22 cellular contexts compared by ENCODE assay signal in genomic region chr10:79552143-79552542, GRCh38. TPM values are rescaled to one million over a fixed set of nuclear protein-coding genes. Genes with fewer than 3 reads are reported as not detected.
"Had no signal": no experiment of that assay in that cellular context is flagged by ENCODE, and none has a peak within 500 bp of the region (broad histone marks: within the 10 kb centered on the region; RNA-seq: fewer than 3 reads in every experiment).

No MANE protein-coding gene starts in this region.

- H3K9me3 Mint-ChIP-seq: activated naive CD4-positive, alpha-beta T cell treated with anti-CD3 and anti-CD28 coated beads for 36 hours; activated T-cell treated with anti-CD3 and anti-CD28 coated beads, Interleukin-2, amount 50 U/mL, for 4 hours; naive B cell; stimulated activated memory B cell treated with anti-CD40 and anti-IgM and Interleukin-4, amounts not matched to agents 10 μg/mL and 1 μg/mL and 100 μg/mL, for 72 hours; T-cell had no signal

- H3K4me1 ChIP-seq: ascending aorta, gastrocnemius medialis, left lung, pancreas, right lobe of liver, testis, upper lobe of right lung had no signal

- H3K27me3 ChIP-seq: ascending aorta, gastrocnemius medialis, left lung, pancreas, right lobe of liver, testis, upper lobe of right lung had no signal

- H3K36me3 Mint-ChIP-seq: naive B cell; stimulated activated memory B cell treated with anti-CD40 and anti-IgM and Interleukin-4, amounts not matched to agents 10 μg/mL and 1 μg/mL and 100 μg/mL, for 72 hours; T-cell had no signal

- H3K27ac Mint-ChIP-seq: activated naive CD4-positive, alpha-beta T cell treated with anti-CD3 and anti-CD28 coated beads for 36 hours; naive B cell; stimulated activated memory B cell treated with anti-CD40 and anti-IgM and Interleukin-4, amounts not matched to agents 10 μg/mL and 1 μg/mL and 100 μg/mL, for 72 hours; T-cell had no signal

- H3K27me3 Mint-ChIP-seq: T-cell had no signal

- H3K36me3 ChIP-seq: ascending aorta, gastrocnemius medialis, left lung, pancreas, right lobe of liver, upper lobe of right lung had no signal

- H3K4me1 Mint-ChIP-seq: naive B cell; stimulated activated memory B cell treated with anti-CD40 and anti-IgM and Interleukin-4, amounts not matched to agents 10 μg/mL and 1 μg/mL and 100 μg/mL, for 72 hours had no signal

- H3K9me3 ChIP-seq: ascending aorta, gastrocnemius medialis, left lung, pancreas, right lobe of liver, testis, upper lobe of right lung had no signal

- H3K4me3 ChIP-seq: ascending aorta, coronary artery, gastrocnemius medialis, left lung, pancreas, right lobe of liver, testis, upper lobe of right lung had no signal

- DNase-seq: activated CD4-positive, alpha-beta T cell treated with anti-CD3 and anti-CD28 coated beads, Interleukin-2, amount 50 U/mL, for 1 hour; activated CD4-positive, CD25-positive, alpha-beta regulatory T cell treated with anti-CD3 and anti-CD28 coated beads, Interleukin-2, amount 50 U/mL, for 72 hours; activated CD8-positive, alpha-beta memory T cell treated with anti-CD3 and anti-CD28 coated beads, Interleukin-2, amount 50 U/mL, for 4 hours; activated naive CD4-positive, alpha-beta T cell treated with anti-CD3 and anti-CD28 coated beads for 36 hours; activated T-cell treated with anti-CD3 and anti-CD28 coated beads, Interleukin-2, amount 50 U/mL, for 4 hours; erythroblast; gastrocnemius medialis; head of caudate nucleus; left lung; naive B cell; pancreas; right lobe of liver; stimulated activated CD4-positive, alpha-beta T cell treated with anti-CD3 and anti-CD28 coated beads, Interleukin-4, amount 100 ng/mL, for 4 hours; T-cell; testis; upper lobe of right lung had no signal

- H3K27ac ChIP-seq: ascending aorta, coronary artery, gastrocnemius medialis, left lung, pancreas, right lobe of liver, testis, upper lobe of right lung had no signal

- FAIRE-seq: endometrium, pancreas had no signal

- H3K4me3 Mint-ChIP-seq: activated naive CD4-positive, alpha-beta T cell treated with anti-CD3 and anti-CD28 coated beads for 36 hours; activated T-cell treated with anti-CD3 and anti-CD28 coated beads, Interleukin-2, amount 50 U/mL, for 4 hours; naive B cell; stimulated activated memory B cell treated with anti-CD40 and anti-IgM and Interleukin-4, amounts not matched to agents 10 μg/mL and 1 μg/mL and 100 μg/mL, for 72 hours; T-cell had no signal

- ATAC-seq: activated T-cell treated with anti-CD3 and anti-CD28 coated beads, Interleukin-2, amount 50 U/mL, for 4 hours; gastrocnemius medialis; left lung; pancreas; stimulated activated memory B cell treated with anti-CD40 and anti-IgM and Interleukin-4, amounts not matched to agents 10 μg/mL and 1 μg/mL and 100 μg/mL, for 72 hours; T-cell; upper lobe of right lung had no signal

RNA-seq across cellular contexts. Expression of gene SFTPA2, which starts 8.1 kb away (rescaled TPM):
- total RNA-seq: activated naive CD4-positive, alpha-beta T cell treated with anti-CD3 and anti-CD28 coated beads for 36 hours; ascending aorta; gastrocnemius medialis; kidney epithelial cell; pulmonary artery endothelial cell had no signal

RNA-seq across cellular contexts. Expression of gene SFTPA1, which starts 58.6 kb away (rescaled TPM):
- total RNA-seq: activated naive CD4-positive, alpha-beta T cell treated with anti-CD3 and anti-CD28 coated beads for 36 hours; ascending aorta; gastrocnemius medialis; kidney epithelial cell; pulmonary artery endothelial cell; testis had no signal
